In genomic region chr15:65902373-65902772, GRCh38 we compare ENCODE assay signal across 1 cellular context.
TF ChIP-seq lines count a peak whose summit lies in the region.

No MANE protein-coding gene starts in this region.

TF ChIP-seq in K562, 482 proteins besides CTCF, POLR2A, EP300 and RAD21 (continued from another document):
- peak; percentile 92 for TF ChIP-seq TFAP4 (CRISPR knock-in tag; IDR thresholded peaks at IDR 0.05; ENCODE audit: borderline replicate concordance)
- TF ChIP-seq CBX2 (IDR thresholded peaks at IDR 0.05; ENCODE audit: insufficient read depth, low read length, poor library complexity, severe bottlenecking), result no peak
- TF ChIP-seq CHD4 (IDR thresholded peaks at IDR 0.05; ENCODE audit: insufficient read depth, insufficient replicate concordance, low read depth, low read length, poor library complexity, severe bottlenecking), result no peak
- TF ChIP-seq CREM (IDR thresholded peaks at IDR 0.05; ENCODE audit: low read depth), result no peak
- TF ChIP-seq SOX6 (IDR thresholded peaks at IDR 0.05), result peak; percentile 63; the same call in 1 of the 2 replicates
- TF ChIP-seq THRB (CRISPR knock-in tag; conservative IDR thresholded peaks at IDR 0.05), result no peak
- TF ChIP-seq CBFB (CRISPR knock-in tag; IDR thresholded peaks at IDR 0.05), result no peak
- no peak for TF ChIP-seq FOXM1 (IDR thresholded peaks at IDR 0.05; ENCODE audit: low read depth)
- no peak for TF ChIP-seq FOXM1 (CRISPR knock-in tag; IDR thresholded peaks at IDR 0.05; ENCODE audit: low read depth)
